In genomic region chr3:38003817-38004414, GRCh38 we compare ENCODE assay signal across 9 cellular contexts. TPM values are rescaled to one million over a fixed set of nuclear protein-coding genes. Genes with fewer than 3 reads are reported as not detected.
DNase-seq lines count a peak whose midpoint lies in the region; ATAC-seq and TF ChIP-seq lines count a peak whose summit lies in the region.
"Had no signal": no experiment of that assay in that cellular context is flagged by ENCODE, and none has a peak within 500 bp of the region (broad histone marks: within the 10 kb centered on the region; RNA-seq: fewer than 3 reads in every experiment).

No MANE protein-coding gene starts in this region.

- H3K9me3 Mint-ChIP-seq in activated CD4-positive, alpha-beta T cell treated with anti-CD3 and anti-CD28 coated beads, Interleukin-2, amount 10 ng/mL, durations not matched to agents 7 days and 5 days = no peaks in the 10 kb centered on the region
- H3K9me3 Mint-ChIP-seq in brain (no peaks in the 10 kb centered on the region), memory B cell (no peaks in the 10 kb centered on the region), type B pancreatic cell (no peaks in the 10 kb centered on the region)

- peaks cover 19% of the 10 kb centered on the region for H3K36me3 Mint-ChIP-seq in activated CD4-positive, alpha-beta T cell treated with anti-CD3 and anti-CD28 coated beads, Interleukin-2, amount 10 ng/mL, durations not matched to agents 7 days and 5 days (ENCODE audit: low read depth)
- H3K36me3 Mint-ChIP-seq in brain = peaks cover 6% of the 10 kb centered on the region
- H3K36me3 Mint-ChIP-seq in memory B cell = peaks cover 10% of the 10 kb centered on the region
- peaks cover 8% of the 10 kb centered on the region for H3K36me3 Mint-ChIP-seq in type B pancreatic cell

- ATAC-seq in memory B cell (ENCODE audit: low read depth) = no peak

- TF ChIP-seq CTCF in brain (conservative IDR thresholded peaks at IDR 0.05) (no peak), type B pancreatic cell (conservative IDR thresholded peaks at IDR 0.05) (no peak)

- H3K27ac Mint-ChIP-seq in activated CD4-positive, alpha-beta T cell treated with anti-CD3 and anti-CD28 coated beads, Interleukin-2, amount 10 ng/mL, durations not matched to agents 7 days and 5 days = peak overlapping the region; percentile 71
- H3K27ac Mint-ChIP-seq in brain (peak overlapping the region; percentile 80 to 97 (median 92)), memory B cell (peak overlapping the region; percentile 24), type B pancreatic cell (peak overlapping the region; percentile 86)

- H3K4me3 Mint-ChIP-seq in activated CD4-positive, alpha-beta T cell treated with anti-CD3 and anti-CD28 coated beads, Interleukin-2, amount 10 ng/mL, durations not matched to agents 7 days and 5 days = no peak overlapping the region
- no peak overlapping the region for H3K4me3 Mint-ChIP-seq in brain
- H3K4me3 Mint-ChIP-seq in memory B cell = no peak overlapping the region
- peak overlapping the region; percentile 50 for H3K4me3 Mint-ChIP-seq in type B pancreatic cell

- peaks cover 22% of the 10 kb centered on the region for H3K4me1 Mint-ChIP-seq in activated CD4-positive, alpha-beta T cell treated with anti-CD3 and anti-CD28 coated beads, Interleukin-2, amount 10 ng/mL, durations not matched to agents 7 days and 5 days
- H3K4me1 Mint-ChIP-seq in brain (peaks cover 33% of the 10 kb centered on the region), memory B cell (peaks cover 23% of the 10 kb centered on the region), type B pancreatic cell (ENCODE audit: unreplicated experiment) (peaks cover 23% of the 10 kb centered on the region)

- H3K27me3 Mint-ChIP-seq in activated CD4-positive, alpha-beta T cell treated with anti-CD3 and anti-CD28 coated beads, Interleukin-2, amount 10 ng/mL, durations not matched to agents 7 days and 5 days = no peaks in the 10 kb centered on the region
- peaks cover 2% of the 10 kb centered on the region for H3K27me3 Mint-ChIP-seq in brain
- no peaks in the 10 kb centered on the region for H3K27me3 Mint-ChIP-seq in memory B cell
- no peaks in the 10 kb centered on the region for H3K27me3 Mint-ChIP-seq in type B pancreatic cell

- no peak for DNase-seq in activated CD4-positive, alpha-beta T cell treated with anti-CD3 and anti-CD28 coated beads, Interleukin-2, amount 10 ng/mL, durations not matched to agents 7 days and 5 days
- DNase-seq in activated CD4-positive, alpha-beta T cell treated with anti-CD3 and anti-CD28 coated beads, Interleukin-2, amount 50 U/mL, for 48 hours = no peak
- DNase-seq in memory B cell (ENCODE audit: low spot score in 2 of 2) = no peak
- no peak for DNase-seq in type B pancreatic cell (ENCODE audit: extremely low spot score, unreplicated experiment)
- no peak for DNase-seq in hippocampal formation (lab: John Stamatoyannopoulos, UW)
- no peak for DNase-seq in T-helper 1 cell
- DNase-seq in stimulated activated CD4-positive, alpha-beta T cell treated with anti-CD3 and anti-CD28 coated beads, Interleukin-2, amount 100 ng/mL, for 48 hours = no peak

- CTCF ChIA-PET in activated CD4-positive, alpha-beta T cell treated with anti-CD3 and anti-CD28 coated beads, Interleukin-2, amount 10 ng/mL, durations not matched to agents 7 days and 5 days (lab: Charles Lee) = interaction anchor here (0.7 to 1.6 kb wide), 8 partner anchors 9 to 41 kb away, joined by 3 to 8 read pairs (median 4); no protein-coding TSS in a partner anchor

- POLR2A ChIA-PET in activated CD4-positive, alpha-beta T cell treated with anti-CD3 and anti-CD28 coated beads, Interleukin-2, amount 10 ng/mL, durations not matched to agents 7 days and 5 days (lab: Charles Lee) = no interaction called here

RNA-seq across cellular contexts. Expression of gene VILL, which starts 13.3 kb away (rescaled TPM):
- 10 to 100 TPM; 19.4 to 23.0 TPM for total RNA-seq in activated CD4-positive, alpha-beta T cell treated with anti-CD3 and anti-CD28 coated beads, Interleukin-2, amount 10 ng/mL, durations not matched to agents 7 days and 5 days
- 5.1 TPM for polyA plus RNA-seq in brain (ENCODE audit: insufficient read depth, low read depth, low replicate concordance)
- 14.2 and 16.9 TPM in 2 replicates for total RNA-seq in type B pancreatic cell (ENCODE audit: low replicate concordance)

RNA-seq across cellular contexts. Expression of gene PLCD1, which starts 25.5 kb away (rescaled TPM):
- total RNA-seq in activated CD4-positive, alpha-beta T cell treated with anti-CD3 and anti-CD28 coated beads, Interleukin-2, amount 10 ng/mL, durations not matched to agents 7 days and 5 days = 10 to 100 TPM; 18.3 to 21.2 TPM
- polyA plus RNA-seq in brain (ENCODE audit: insufficient read depth, low read depth, low replicate concordance) = 11.8 TPM
- 28.7 and 31.6 TPM in 2 replicates for total RNA-seq in type B pancreatic cell (ENCODE audit: low replicate concordance)

RNA-seq across cellular contexts. Expression of gene DLEC1, which starts 35.1 kb away (rescaled TPM):
- total RNA-seq in activated CD4-positive, alpha-beta T cell treated with anti-CD3 and anti-CD28 coated beads, Interleukin-2, amount 10 ng/mL, durations not matched to agents 7 days and 5 days = 1 to 10 TPM; 1.4 to 2.3 TPM
- 0.19 TPM for polyA plus RNA-seq in brain (ENCODE audit: insufficient read depth, low read depth, low replicate concordance)
- total RNA-seq in type B pancreatic cell (ENCODE audit: low replicate concordance) = 0.76 and 3.2 TPM in 2 replicates
- total RNA-seq: A172 had no signal

Comparison
In these comparisons a context has a peak if more than half of its experiments do, and no peak if none do; other contexts are left out.
1. H3K27ac Mint-ChIP-seq: peak in every context shown above with its lines; median percentile 92 in brain; 86 in type B pancreatic cell; 71 in activated CD4-positive, alpha-beta T cell treated with anti-CD3 and anti-CD28 coated beads, Interleukin-2, amount 10 ng/mL, durations not matched to agents 7 days and 5 days; 24 in memory B cell.